19 cellular contexts compared by ENCODE assay signal in the genomic region with DNA sequence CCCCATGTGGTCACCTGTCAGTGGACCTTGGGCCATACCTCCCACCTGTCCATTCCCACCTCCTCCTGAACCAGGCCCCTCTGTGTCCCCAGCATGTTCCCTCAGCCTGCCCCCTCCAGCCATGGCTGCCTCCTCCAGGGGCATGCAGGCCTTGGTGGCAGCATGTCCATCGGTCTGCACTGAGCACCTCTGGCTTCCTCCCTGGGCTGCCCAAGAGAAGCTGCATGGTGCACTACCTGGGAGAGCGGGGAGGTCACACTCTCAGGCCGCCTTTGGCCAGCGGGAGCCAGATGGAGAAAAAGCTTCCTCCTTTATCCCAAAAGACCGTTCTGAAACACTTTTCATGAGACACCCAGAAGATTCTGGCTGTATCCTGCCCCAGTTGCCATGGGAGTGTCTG. TPM values are rescaled to one million over a fixed set of nuclear protein-coding genes. Genes with fewer than 3 reads are reported as not detected.
DNase-seq lines count a peak whose midpoint lies in the region; ATAC-seq and TF ChIP-seq lines count a peak whose summit lies in the region.
"Had no signal": no experiment of that assay in that cellular context is flagged by ENCODE, and none has a peak within 500 bp of the region (broad histone marks: within the 10 kb centered on the region; RNA-seq: fewer than 3 reads in every experiment).

No MANE protein-coding gene starts in this region.

- H2BK120ac ChIP-seq in mesenchymal stem cell (ENCODE audit: low read depth, low read length): no peak overlapping the region

- 95% methylated on average over 5 of the region's 5 CpGs for WGBS in mesenchymal stem cell

- no peak overlapping the region for H3K27ac ChIP-seq in right atrium auricular region
- no peak overlapping the region for H3K27ac ChIP-seq in mesenchymal stem cell (ENCODE audit: low read length, poor library complexity, severe bottlenecking)
- H3K27ac ChIP-seq in upper lobe of right lung: no peak overlapping the region
- no peak overlapping the region for H3K27ac ChIP-seq in Peyer's patch
- H3K27ac ChIP-seq: 22Rv1, BLaER1, C4-2B, GM23248 had no signal

- H3K36me3 ChIP-seq in right atrium auricular region (no peaks in the 10 kb centered on the region), mesenchymal stem cell (ENCODE audit: control insufficient read depth in 1 of 2, insufficient read depth in 2 of 2, low read depth in 1 of 2, low read length in 2 of 2) (no peaks in the 10 kb centered on the region), upper lobe of right lung (no peaks in the 10 kb centered on the region), Peyer's patch (no peaks in the 10 kb centered on the region)
- H3K36me3 ChIP-seq: BLaER1 had no signal

- H3K4me1 Mint-ChIP-seq in stimulated activated effector memory CD8-positive, alpha-beta T cell treated with anti-CD3 and anti-CD28 coated beads, Interleukin-12 subunit alpha, Interleukin-12 subunit beta, amount 100 ng/mL, for 72 hours: no peaks in the 10 kb centered on the region
- H3K4me1 Mint-ChIP-seq: B cell; CD4-positive, CD25-positive, alpha-beta regulatory T cell had no signal

- no peak overlapping the region for H3K18ac ChIP-seq in mesenchymal stem cell (ENCODE audit: low read depth in 1 of 2, low read length in 2 of 2)

- no peak overlapping the region for H2BK12ac ChIP-seq in mesenchymal stem cell (ENCODE audit: low read length in 2 of 2)

- H3K27ac Mint-ChIP-seq in stimulated activated effector memory CD8-positive, alpha-beta T cell treated with anti-CD3 and anti-CD28 coated beads, Interleukin-12 subunit alpha, Interleukin-12 subunit beta, amount 100 ng/mL, for 72 hours: no peak overlapping the region
- H3K27ac Mint-ChIP-seq: B cell; CD8-positive, alpha-beta T cell; H9 had no signal

- TF ChIP-seq POLR2A in Peyer's patch (IDR thresholded peaks at IDR 0.05): no peak

- no peak overlapping the region for H3K14ac ChIP-seq in mesenchymal stem cell (ENCODE audit: low read length in 2 of 2)

- intact Hi-C loops in left ventricle myocardium superior (cut with micrococcal nuclease): no loop called here
- intact Hi-C loops in upper lobe of right lung (cut with DNase I): no loop called here

- DNase-seq in right atrium auricular region (ENCODE audit: low spot score) (peak; percentile 11), left ventricle myocardium superior (no peak), mesenchymal stem cell (no peak), upper lobe of right lung (no peak), NOMO-1 treated with DMSO at 0.1 percent for 48 hours (lab: John Stamatoyannopoulos, UW; ENCODE audit: unreplicated experiment) (no peak), Peyer's patch (no peak), NCI-H345 treated with DMSO at 0.1 percent for 48 hours (lab: John Stamatoyannopoulos, UW; ENCODE audit: unreplicated experiment) (no peak)
- DNase-seq in stimulated activated effector memory CD8-positive, alpha-beta T cell treated with anti-CD3 and anti-CD28 coated beads, Interleukin-12 subunit alpha, Interleukin-12 subunit beta, amount 100 ng/mL, for 72 hours (ENCODE audit: low spot score in 2 of 2): no peak
- DNase-seq: Caco-2; CD4-positive, CD25-positive, alpha-beta regulatory T cell; CD8-positive, alpha-beta T cell; DND-41; GM23248; H9 had no signal

- H3K9me3 ChIP-seq in right atrium auricular region (no peaks in the 10 kb centered on the region), mesenchymal stem cell (ENCODE audit: control insufficient read depth, low read length) (no peaks in the 10 kb centered on the region), upper lobe of right lung (no peaks in the 10 kb centered on the region), Peyer's patch (no peaks in the 10 kb centered on the region)
- H3K9me3 ChIP-seq: BLaER1, Caco-2 had no signal

- TF ChIP-seq CTCF in right atrium auricular region (IDR thresholded peaks at IDR 0.05) (no peak), upper lobe of right lung (IDR thresholded peaks at IDR 0.05) (no peak), Peyer's patch (IDR thresholded peaks at IDR 0.05) (no peak)

- H3K36me3 Mint-ChIP-seq in stimulated activated effector memory CD8-positive, alpha-beta T cell treated with anti-CD3 and anti-CD28 coated beads, Interleukin-12 subunit alpha, Interleukin-12 subunit beta, amount 100 ng/mL, for 72 hours: no peaks in the 10 kb centered on the region
- H3K36me3 Mint-ChIP-seq: CD4-positive, CD25-positive, alpha-beta regulatory T cell; CD8-positive, alpha-beta T cell had no signal

- H3K9ac ChIP-seq in mesenchymal stem cell (ENCODE audit: low read length): no peak overlapping the region
- H3K9ac ChIP-seq: BLaER1, GM23248 had no signal

- no peak overlapping the region for H2BK5ac ChIP-seq in mesenchymal stem cell (ENCODE audit: low read depth, low read length, poor library complexity, severe bottlenecking)

- H2AFZ ChIP-seq in mesenchymal stem cell (ENCODE audit: low read depth, low read length): no peak overlapping the region
- H2AFZ ChIP-seq: GM23248 had no signal

- no peak overlapping the region for H2AK5ac ChIP-seq in mesenchymal stem cell (ENCODE audit: low read length, severe bottlenecking)

- H4K8ac ChIP-seq in mesenchymal stem cell (ENCODE audit: low read length): peak overlapping the region; percentile 39

- no peak overlapping the region for H3K23ac ChIP-seq in mesenchymal stem cell (ENCODE audit: low read length in 2 of 2)

- H3K79me1 ChIP-seq in mesenchymal stem cell (replicated peaks; ENCODE audit: low read length, poor library complexity, severe bottlenecking): no peaks in the 10 kb centered on the region

- no peak overlapping the region for H3K4ac ChIP-seq in mesenchymal stem cell (ENCODE audit: low read depth in 1 of 2, low read length in 2 of 2)

- H3K9me3 Mint-ChIP-seq in stimulated activated effector memory CD8-positive, alpha-beta T cell treated with anti-CD3 and anti-CD28 coated beads, Interleukin-12 subunit alpha, Interleukin-12 subunit beta, amount 100 ng/mL, for 72 hours: no peaks in the 10 kb centered on the region
- H3K9me3 Mint-ChIP-seq: CD4-positive, CD25-positive, alpha-beta regulatory T cell; CD8-positive, alpha-beta T cell; H9 had no signal

- no peak overlapping the region for H2BK15ac ChIP-seq in mesenchymal stem cell (ENCODE audit: low read depth, poor library complexity, severe bottlenecking)

- H3K4me1 ChIP-seq in right atrium auricular region (no peaks in the 10 kb centered on the region), mesenchymal stem cell (ENCODE audit: control insufficient read depth, insufficient read depth, low read depth, low read length) (peaks cover 2% of the 10 kb centered on the region), upper lobe of right lung (peaks cover 5% of the 10 kb centered on the region), Peyer's patch (no peaks in the 10 kb centered on the region)

- H3K4me3 ChIP-seq in right atrium auricular region: no peak overlapping the region
- no peak overlapping the region for H3K4me3 ChIP-seq in mesenchymal stem cell (ENCODE audit: insufficient read depth in 1 of 2, low read depth in 1 of 2, low read length in 2 of 2)
- H3K4me3 ChIP-seq in upper lobe of right lung: no peak overlapping the region
- H3K4me3 ChIP-seq in Peyer's patch: no peak overlapping the region
- H3K4me3 ChIP-seq: BLaER1, GM23248 had no signal

- H3K27me3 ChIP-seq in right atrium auricular region: no peaks in the 10 kb centered on the region
- H3K27me3 ChIP-seq in mesenchymal stem cell (ENCODE audit: control insufficient read depth in 1 of 2, insufficient read depth in 1 of 2, low read length in 2 of 2): no peaks in the 10 kb centered on the region
- H3K27me3 ChIP-seq in upper lobe of right lung: no peaks in the 10 kb centered on the region
- H3K27me3 ChIP-seq in Peyer's patch: no peaks in the 10 kb centered on the region
- H3K27me3 ChIP-seq: BLaER1 had no signal

- no peak overlapping the region for H3K4me3 Mint-ChIP-seq in stimulated activated effector memory CD8-positive, alpha-beta T cell treated with anti-CD3 and anti-CD28 coated beads, Interleukin-12 subunit alpha, Interleukin-12 subunit beta, amount 100 ng/mL, for 72 hours
- H3K4me3 Mint-ChIP-seq: B cell; CD4-positive, CD25-positive, alpha-beta regulatory T cell; CD8-positive, alpha-beta T cell; H9 had no signal

- H4K91ac ChIP-seq in mesenchymal stem cell (ENCODE audit: low read length): no peak overlapping the region

- H3K4me2 ChIP-seq in mesenchymal stem cell (ENCODE audit: low read length, poor library complexity, severe bottlenecking): no peak overlapping the region
- H3K4me2 ChIP-seq: BLaER1 had no signal

- ATAC-seq in left ventricle myocardium superior (no peak), upper lobe of right lung (peak; percentile 47)
- ATAC-seq in stimulated activated effector memory CD8-positive, alpha-beta T cell treated with anti-CD3 and anti-CD28 coated beads, Interleukin-12 subunit alpha, Interleukin-12 subunit beta, amount 100 ng/mL, for 72 hours: peak; percentile 43
- ATAC-seq: CD8-positive, alpha-beta T cell; HCT116 had no signal

RNA-seq across cellular contexts. Expression of a gene that starts 45.6 kb away (rescaled TPM):
- 10 to 100 TPM; 18.2 to 19.2 TPM for total RNA-seq in right atrium auricular region
- 16.7 TPM for total RNA-seq in left ventricle myocardium superior
- polyA plus RNA-seq in mesenchymal stem cell (2013, experiment 1 of 2): 14.0 TPM
- polyA plus RNA-seq in mesenchymal stem cell (2013, experiment 2 of 2): 13.1 TPM
- total RNA-seq in upper lobe of right lung: 19.4 TPM
- 10 to 100 TPM; 24.5 to 43.7 (median 35.3) TPM for total RNA-seq in Peyer's patch
